Comparison of ENCODE assay signal across 8 cellular contexts in genomic region chr13:112606125-112607001, GRCh38. TPM values are rescaled to one million over a fixed set of nuclear protein-coding genes. Genes with fewer than 3 reads are reported as not detected.
DNase-seq lines count a peak whose midpoint lies in the region; ATAC-seq and TF ChIP-seq lines count a peak whose summit lies in the region.

No MANE protein-coding gene starts in this region.

- H3K9me3 ChIP-seq in adipocyte (ENCODE audit: control insufficient read depth, low read length): no peaks in the 10 kb centered on the region
- H3K9me3 ChIP-seq in heart left ventricle: no peaks in the 10 kb centered on the region

- H3K36me3 ChIP-seq in adipocyte (ENCODE audit: control insufficient read depth, insufficient read depth, low read length, severe bottlenecking) (no peaks in the 10 kb centered on the region), heart left ventricle (no peaks in the 10 kb centered on the region)

- no peak for TF ChIP-seq POLR2A in NB4 (IDR thresholded peaks at IDR 0.05; ENCODE audit: extremely low read depth, insufficient read length)
- peak in 1 of 2 donors; percentile 54 for TF ChIP-seq POLR2A in heart left ventricle (IDR thresholded peaks at IDR 0.05)

- DNase-seq in NB4 (ENCODE audit: low read depth): peak; percentile 90
- DNase-seq in SW480 (ENCODE audit: low spot score): peak; percentile 83
- DNase-seq in adipocyte (ENCODE audit: low read depth): peak; percentile 97
- DNase-seq in heart left ventricle: peak; percentile 93 to 97 (median 95)
- peak; percentile 82 to 99 (median 93) for DNase-seq in posterior cingulate gyrus
- DNase-seq in type B pancreatic cell (ENCODE audit: extremely low spot score, unreplicated experiment): peak; percentile 95

- H3K4me3 ChIP-seq in NB4 (ENCODE audit: low read depth, low read length) (peak overlapping the region; percentile 62), adipocyte (ENCODE audit: low read length) (peak overlapping the region; percentile 83), heart left ventricle (peak overlapping the region; percentile 13 to 63 (median 55))

- intact Hi-C loops in heart left ventricle (cut with DNase I): loop anchor here (1.0 to 10.0 kb wide), 10 partner anchors 19 to 1134 kb away; no protein-coding TSS in a partner anchor
- intact Hi-C loops in posterior cingulate gyrus (cut with DNase I): loop anchor here (5.0 to 10.0 kb wide), 3 partner anchors 88 to 1129 kb away; partner anchors contain the start of gene ATP11A

- peak overlapping the region; percentile 91 for H3K4me3 Mint-ChIP-seq in type B pancreatic cell

- peak overlapping the region in 10 of 12 donors; percentile 11 to 78 (median 62) for H3K27ac ChIP-seq in heart left ventricle

- H3K27ac Mint-ChIP-seq in type B pancreatic cell: peak overlapping the region; percentile 49

- WGBS in heart left ventricle, 4 donors: 1 to 2% (median 2%) methylated on average over 29 to 44 of the region's 44 CpGs

- peaks cover 52% of the 10 kb centered on the region for H3K27me3 Mint-ChIP-seq in type B pancreatic cell

- H3K4me1 Mint-ChIP-seq in type B pancreatic cell (ENCODE audit: unreplicated experiment): peaks cover 28% of the 10 kb centered on the region

- peak overlapping the region; percentile 81 for H3K9ac ChIP-seq in adipocyte (ENCODE audit: low read length)

- H3K27me3 ChIP-seq in adipocyte (replicated peaks; ENCODE audit: control insufficient read depth, insufficient read depth, low read length) (peaks cover 13% of the 10 kb centered on the region), heart left ventricle (peaks cover 0 to 5% (median 0%) of the 10 kb centered on the region in 9 donors)

- TF ChIP-seq CTCF in GM12801 (IDR thresholded peaks at IDR 0.05; ENCODE audit: extremely low read depth, insufficient read length): peak; percentile 55
- peak; percentile 89 for TF ChIP-seq CTCF in NB4 (IDR thresholded peaks at IDR 0.05; ENCODE audit: low read depth, low read length)
- TF ChIP-seq CTCF in heart left ventricle (IDR thresholded peaks at IDR 0.05): peak; percentile 92 to 99 (median 96)
- TF ChIP-seq CTCF in type B pancreatic cell (conservative IDR thresholded peaks at IDR 0.05): peak; percentile 97

- no peaks in the 10 kb centered on the region for H3K9me3 Mint-ChIP-seq in type B pancreatic cell

- ATAC-seq in HG02571 (IDR thresholded peaks at IDR 0.05; ENCODE audit: unreplicated experiment): peak; percentile 100
- ATAC-seq in heart left ventricle: peak; percentile 99 to 100 (median 100)

- H3K36me3 Mint-ChIP-seq in type B pancreatic cell: no peaks in the 10 kb centered on the region

- H3K4me1 ChIP-seq in adipocyte (ENCODE audit: control insufficient read depth, insufficient read depth, low read length): peaks cover 4% of the 10 kb centered on the region
- peaks cover 0 to 12% (median 2%) of the 10 kb centered on the region in 12 donors for H3K4me1 ChIP-seq in heart left ventricle

RNA-seq across cellular contexts. Expression of gene TUBGCP3, which starts 18.4 kb away (rescaled TPM):
- total RNA-seq in heart left ventricle (10 to 100 TPM; 11.8 to 23.5 (median 17.4) TPM), type B pancreatic cell (ENCODE audit: low replicate concordance) (23.8 and 34.0 TPM in 2 replicates)
- polyA plus RNA-seq in heart left ventricle: 10 to 100 TPM in 1 of 2 donors, 1 to 10 TPM in 1; 6.0 to 12.1 TPM

Comparison
In these comparisons a context has a peak if more than half of its experiments do, and no peak if none do; other contexts are left out.
1. Peak in every context shown above with its lines: DNase-seq, ATAC-seq, H3K4me3 ChIP-seq and H3K27ac ChIP-seq.